ENCODE assay signal across 9 cellular contexts in the genomic region with DNA sequence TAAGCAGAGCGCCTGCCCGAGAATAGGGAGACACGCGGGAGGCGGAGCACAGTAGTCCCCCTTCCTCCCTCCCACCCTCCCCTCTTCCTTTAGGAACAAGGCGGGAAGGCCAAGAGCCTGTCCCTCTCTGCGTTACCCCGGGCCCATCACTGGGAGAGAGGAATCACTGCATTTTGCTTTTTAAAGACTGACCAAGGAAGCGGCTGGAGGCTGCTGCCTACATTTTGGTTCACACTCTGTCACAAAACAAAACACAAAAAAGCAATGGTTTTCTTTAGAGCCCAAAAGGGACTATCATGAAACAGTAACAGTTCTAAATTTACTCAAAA. TPM values are rescaled to one million over a fixed set of nuclear protein-coding genes. Genes with fewer than 3 reads are reported as not detected.
DNase-seq lines count a peak whose midpoint lies in the region; ATAC-seq and TF ChIP-seq lines count a peak whose summit lies in the region.
"Had no signal": no experiment of that assay in that cellular context is flagged by ENCODE, and none has a peak within 500 bp of the region (broad histone marks: within the 10 kb centered on the region; RNA-seq: fewer than 3 reads in every experiment).

No MANE protein-coding gene starts in this region.

- no peak for ATAC-seq in HCT116
- ATAC-seq in naive thymus-derived CD4-positive, alpha-beta T cell: no peak
- no peak for ATAC-seq in HG02798 (IDR thresholded peaks at IDR 0.05; ENCODE audit: poor library complexity, unreplicated experiment)
- no peak for ATAC-seq in GM18867 (IDR thresholded peaks at IDR 0.05; ENCODE audit: unreplicated experiment)
- no peak for ATAC-seq in HG03097 (IDR thresholded peaks at IDR 0.05; ENCODE audit: low FRiP score, unreplicated experiment)

- TF ChIP-seq CTCF in HCT116 (IDR thresholded peaks at IDR 0.05 in 2 of 3, conservative IDR thresholded peaks at IDR 0.05 in 1 of 3; ENCODE audit: borderline replicate concordance in 1 of 3, insufficient read depth in 1 of 3, low read depth in 2 of 3, low read length in 2 of 3): no peak

- H3K36me3 ChIP-seq in CD8-positive, alpha-beta memory T cell (ENCODE audit: insufficient read depth, low read length): peaks cover 3% of the 10 kb centered on the region
- peaks cover 0 to 4% of the 10 kb centered on the region in 2 experiments; a peak in 3 of 4 replicates for H3K36me3 ChIP-seq in HCT116 (ENCODE audit: control insufficient read depth in 1 of 2, insufficient read depth in 2 of 2, low read length in 2 of 2)
- peaks cover 0 to 14% (median 0%) of the 10 kb centered on the region in 3 experiments for H3K36me3 ChIP-seq in naive thymus-derived CD4-positive, alpha-beta T cell (ENCODE audit: control insufficient read depth in 2 of 3, insufficient read depth in 3 of 3, low read length in 3 of 3)

- H3K4me1 ChIP-seq in CD8-positive, alpha-beta memory T cell (ENCODE audit: insufficient read depth, low read length): no peaks in the 10 kb centered on the region
- peaks cover 0 to 5% of the 10 kb centered on the region in 2 experiments; a peak in 2 of 4 replicates for H3K4me1 ChIP-seq in HCT116 (ENCODE audit: control insufficient read depth in 1 of 2, insufficient read depth in 2 of 2, low read length in 2 of 2)
- no peaks in the 10 kb centered on the region for H3K4me1 ChIP-seq in naive thymus-derived CD4-positive, alpha-beta T cell (ENCODE audit: control insufficient read depth in 2 of 2, insufficient read depth in 2 of 2, low read length in 2 of 2)

- H3K9me3 Mint-ChIP-seq in CD8-positive, alpha-beta memory T cell: no peaks in the 10 kb centered on the region
- no peaks in the 10 kb centered on the region for H3K9me3 Mint-ChIP-seq in activated T-helper 1 cell treated with anti-CD3 and anti-CD28 coated beads, Interleukin-12 subunit alpha, Interleukin-12 subunit beta, Interleukin-2, Interleukin-4 antibody, amounts not matched to agents 30 ng/mL and 10 ng/mL and 1 ng/mL, durations not matched to agents 14 hours and 24 hours and 36 hours
- H3K9me3 Mint-ChIP-seq in naive thymus-derived CD4-positive, alpha-beta T cell: no peaks in the 10 kb centered on the region
- H3K9me3 Mint-ChIP-seq: stimulated activated naive B cell treated with anti-CD40 and anti-IgM and Interleukin-4, amounts not matched to agents 10 μg/mL and 1 μg/mL and 100 μg/mL, for 72 hours had no signal

- peak overlapping the region in 4 of 8 donors; percentile 54 to 84 (median 66) for H3K27ac Mint-ChIP-seq in CD8-positive, alpha-beta memory T cell
- H3K27ac Mint-ChIP-seq in activated T-helper 1 cell treated with anti-CD3 and anti-CD28 coated beads, Interleukin-12 subunit alpha, Interleukin-12 subunit beta, Interleukin-2, Interleukin-4 antibody, amounts not matched to agents 30 ng/mL and 10 ng/mL and 1 ng/mL, durations not matched to agents 14 hours and 24 hours and 36 hours: no peak overlapping the region
- H3K27ac Mint-ChIP-seq in naive thymus-derived CD4-positive, alpha-beta T cell: peak overlapping the region in 2 of 9 donors; percentile 38 to 62
- H3K27ac Mint-ChIP-seq: stimulated activated naive B cell treated with anti-CD40 and anti-IgM and Interleukin-4, amounts not matched to agents 10 μg/mL and 1 μg/mL and 100 μg/mL, for 72 hours had no signal

- no peaks in the 10 kb centered on the region for H3K9me2 ChIP-seq in HCT116 (ENCODE audit: insufficient read depth)

- no peak overlapping the region for H3K27ac ChIP-seq in CD8-positive, alpha-beta memory T cell (ENCODE audit: low read depth, low read length)
- H3K27ac ChIP-seq in HCT116 (ENCODE audit: low read depth, low read length): no peak overlapping the region
- peak overlapping the region; percentile 7 for H3K27ac ChIP-seq in naive thymus-derived CD4-positive, alpha-beta T cell (ENCODE audit: low read depth, low read length)

- H3K36me3 Mint-ChIP-seq in CD8-positive, alpha-beta memory T cell: peaks cover 0 to 38% (median 8%) of the 10 kb centered on the region in 3 donors
- peaks cover 21% of the 10 kb centered on the region for H3K36me3 Mint-ChIP-seq in activated T-helper 1 cell treated with anti-CD3 and anti-CD28 coated beads, Interleukin-12 subunit alpha, Interleukin-12 subunit beta, Interleukin-2, Interleukin-4 antibody, amounts not matched to agents 30 ng/mL and 10 ng/mL and 1 ng/mL, durations not matched to agents 14 hours and 24 hours and 36 hours (ENCODE audit: low read depth)
- H3K36me3 Mint-ChIP-seq in naive thymus-derived CD4-positive, alpha-beta T cell: peaks cover 0 to 31% (median 7%) of the 10 kb centered on the region in 5 donors

- H3K79me2 ChIP-seq in HCT116 (ENCODE audit: insufficient read depth, low read length): no peaks in the 10 kb centered on the region; the same call in 1 of the 2 replicates

- intact Hi-C loops in HCT116 (cut with micrococcal nuclease): loop anchor here (1.0 kb wide), 1 partner anchor 58 kb away; no protein-coding TSS in a partner anchor
- intact Hi-C loops in activated T-helper 1 cell treated with anti-CD3 and anti-CD28 coated beads, Interleukin-12 subunit alpha, Interleukin-12 subunit beta, Interleukin-2, Interleukin-4 antibody, amounts not matched to agents 30 ng/mL and 10 ng/mL and 1 ng/mL, durations not matched to agents 14 hours and 24 hours and 36 hours (cut with micrococcal nuclease): loop anchor here (1.0 to 2.0 kb wide), 4 partner anchors 20 to 58 kb away; partner anchors contain the start of gene STX2
- intact Hi-C loops in naive thymus-derived CD4-positive, alpha-beta T cell (cut with micrococcal nuclease): loop anchor here (1.0 to 5.0 kb wide), 5 partner anchors 20 to 58 kb away; partner anchors contain the start of genes STX2 (in 2 of the 2) and RAN (in 1 of the 2)

- DNase-seq in CD8-positive, alpha-beta memory T cell: no peak
- DNase-seq in HCT116 (ENCODE audit: low read depth, low spot score): no peak
- no peak for DNase-seq in activated T-helper 1 cell treated with anti-CD3 and anti-CD28 coated beads, Interleukin-12 subunit alpha, Interleukin-12 subunit beta, Interleukin-2, Interleukin-4 antibody, amounts not matched to agents 30 ng/mL and 10 ng/mL and 1 ng/mL, durations not matched to agents 14 hours and 24 hours and 36 hours (ENCODE audit: low spot score)
- DNase-seq in naive thymus-derived CD4-positive, alpha-beta T cell: no peak
- no peak for DNase-seq in activated CD4-positive, alpha-beta T cell treated with anti-CD3 and anti-CD28 coated beads, Interleukin-2, amount 50 U/mL, for 1 hour

- peak overlapping the region; percentile 34 to 89 (median 59) for H3K4me3 Mint-ChIP-seq in CD8-positive, alpha-beta memory T cell
- peak overlapping the region; percentile 22 for H3K4me3 Mint-ChIP-seq in activated T-helper 1 cell treated with anti-CD3 and anti-CD28 coated beads, Interleukin-12 subunit alpha, Interleukin-12 subunit beta, Interleukin-2, Interleukin-4 antibody, amounts not matched to agents 30 ng/mL and 10 ng/mL and 1 ng/mL, durations not matched to agents 14 hours and 24 hours and 36 hours
- peak overlapping the region in 9 of 10 donors; percentile 45 to 96 (median 64) for H3K4me3 Mint-ChIP-seq in naive thymus-derived CD4-positive, alpha-beta T cell

- RAD21 ChIA-PET in HCT116 (lab: Charles Lee; ENCODE audit: low non-redundant PET in 1 of 2, low total read pairs in 2 of 2, uncharacterized antibody in 2 of 2, unreplicated experiment in 2 of 2): no interaction called here

- CTCF ChIA-PET in CD8-positive, alpha-beta memory T cell (lab: Charles Lee): interaction anchor here (0.9 to 2.1 kb wide), 6 partner anchors 21 to 313 kb away, joined by 3 to 10 read pairs (median 4); no protein-coding TSS in a partner anchor
- CTCF ChIA-PET in HCT116 (lab: Charles Lee): interaction anchor here (0.8 kb wide), 1 partner anchor 56 kb away, joined by 4 read pairs; no protein-coding TSS in a partner anchor
- CTCF ChIA-PET in naive thymus-derived CD4-positive, alpha-beta T cell (lab: Charles Lee): interaction anchor here (0.7 to 1.0 kb wide), 2 partner anchors 9 to 27 kb away, joined by 3 read pairs; no protein-coding TSS in a partner anchor

- no TSS peak for BruUV-seq in HCT116 (replicated peaks; lab: Mats Ljungman, UMichigan)

- peaks cover 14 to 32% (median 23%) of the 10 kb centered on the region in 3 donors for H3K4me1 Mint-ChIP-seq in CD8-positive, alpha-beta memory T cell
- H3K4me1 Mint-ChIP-seq in activated T-helper 1 cell treated with anti-CD3 and anti-CD28 coated beads, Interleukin-12 subunit alpha, Interleukin-12 subunit beta, Interleukin-2, Interleukin-4 antibody, amounts not matched to agents 30 ng/mL and 10 ng/mL and 1 ng/mL, durations not matched to agents 14 hours and 24 hours and 36 hours (ENCODE audit: low read depth): peaks cover 5% of the 10 kb centered on the region
- H3K4me1 Mint-ChIP-seq in naive thymus-derived CD4-positive, alpha-beta T cell: peaks cover 7 to 25% (median 11%) of the 10 kb centered on the region in 7 donors

- POLR2A ChIA-PET in CD8-positive, alpha-beta memory T cell (lab: Charles Lee): no interaction called here
- POLR2A ChIA-PET in HCT116 (lab: Charles Lee): no interaction called here
- POLR2A ChIA-PET in naive thymus-derived CD4-positive, alpha-beta T cell (lab: Charles Lee): interaction anchor here (1.1 kb wide), 1 partner anchor 17 kb away, joined by 3 read pairs; no protein-coding TSS in a partner anchor

- H3K4me2 ChIP-seq in HCT116 (ENCODE audit: low read length): peak overlapping the region; percentile 21; the same call in 1 of the 2 replicates

- no peak for TF ChIP-seq POLR2A in HCT116 (IDR thresholded peaks at IDR 0.05; ENCODE audit: borderline replicate concordance, extremely low read depth, insufficient read depth, insufficient read length)

- no peak for TF ChIP-seq RAD21 in HCT116 (IDR thresholded peaks at IDR 0.05; ENCODE audit: low read depth)

- H2AFZ ChIP-seq in HCT116 (ENCODE audit: low read depth, low read length, poor library complexity, severe bottlenecking): no peak overlapping the region

- H3K27me3 ChIP-seq in CD8-positive, alpha-beta memory T cell (ENCODE audit: insufficient read depth, low read length, poor library complexity, severe bottlenecking): no peaks in the 10 kb centered on the region
- H3K27me3 ChIP-seq in HCT116 (ENCODE audit: insufficient read depth, low read length): no peaks in the 10 kb centered on the region
- no peaks in the 10 kb centered on the region for H3K27me3 ChIP-seq in naive thymus-derived CD4-positive, alpha-beta T cell (ENCODE audit: control insufficient read depth in 2 of 2, insufficient read depth in 2 of 2, low read length in 2 of 2)

- no peak overlapping the region for H3K9ac ChIP-seq in HCT116 (ENCODE audit: low read length)

- H3K27me3 Mint-ChIP-seq in CD8-positive, alpha-beta memory T cell: peaks cover 0 to 3% of the 10 kb centered on the region in 2 donors
- no peaks in the 10 kb centered on the region for H3K27me3 Mint-ChIP-seq in activated T-helper 1 cell treated with anti-CD3 and anti-CD28 coated beads, Interleukin-12 subunit alpha, Interleukin-12 subunit beta, Interleukin-2, Interleukin-4 antibody, amounts not matched to agents 30 ng/mL and 10 ng/mL and 1 ng/mL, durations not matched to agents 14 hours and 24 hours and 36 hours (ENCODE audit: insufficient read depth)
- H3K27me3 Mint-ChIP-seq in naive thymus-derived CD4-positive, alpha-beta T cell: no peaks in the 10 kb centered on the region
- H3K27me3 Mint-ChIP-seq: stimulated activated naive B cell treated with anti-CD40 and anti-IgM and Interleukin-4, amounts not matched to agents 10 μg/mL and 1 μg/mL and 100 μg/mL, for 72 hours had no signal

- no peaks in the 10 kb centered on the region for H3K9me3 ChIP-seq in CD8-positive, alpha-beta memory T cell (ENCODE audit: low read length)
- H3K9me3 ChIP-seq in HCT116 (ENCODE audit: control insufficient read depth in 1 of 2, insufficient read depth in 1 of 2, low read depth in 1 of 2, low read length in 2 of 2): no peaks in the 10 kb centered on the region
- no peaks in the 10 kb centered on the region for H3K9me3 ChIP-seq in naive thymus-derived CD4-positive, alpha-beta T cell (ENCODE audit: control insufficient read depth in 2 of 3, low read length in 3 of 3)

- H3K4me3 ChIP-seq in CD8-positive, alpha-beta memory T cell (ENCODE audit: low read length): no peak overlapping the region
- H3K4me3 ChIP-seq in HCT116 (replicated peaks in 1 of 2; ENCODE audit: low read depth in 1 of 2, low read length in 2 of 2): no peak overlapping the region
- no peak overlapping the region for H3K4me3 ChIP-seq in naive thymus-derived CD4-positive, alpha-beta T cell (ENCODE audit: low read length)

- no peaks in the 10 kb centered on the region for H4K20me1 ChIP-seq in HCT116 (ENCODE audit: insufficient read depth)

RNA-seq across cellular contexts. Expression of gene STX2, which starts 19.8 kb away (rescaled TPM):
- total RNA-seq in CD8-positive, alpha-beta memory T cell: 10 to 100 TPM; 22.1 to 23.0 TPM
- 10.7 TPM for polyA plus RNA-seq in CD8-positive, alpha-beta memory T cell
- total RNA-seq in HCT116 (2021; ENCODE audit: unreplicated experiment): 19.2 TPM
- polyA plus RNA-seq in HCT116 (2012): 8.7 and 11.7 TPM in 2 replicates
- total RNA-seq in activated T-helper 1 cell treated with anti-CD3 and anti-CD28 coated beads, Interleukin-12 subunit alpha, Interleukin-12 subunit beta, Interleukin-2, Interleukin-4 antibody, amounts not matched to agents 30 ng/mL and 10 ng/mL and 1 ng/mL, durations not matched to agents 14 hours and 24 hours and 36 hours: 15.9 and 17.9 TPM in 2 replicates
- total RNA-seq in naive thymus-derived CD4-positive, alpha-beta T cell: 10 to 100 TPM; 15.3 to 30.3 (median 21.5) TPM
- 1 to 10 TPM; 7.6 to 8.0 TPM for polyA plus RNA-seq in naive thymus-derived CD4-positive, alpha-beta T cell

RNA-seq across cellular contexts. Expression of gene RAN, which starts 52.7 kb away (rescaled TPM):
- 1,000 to 10,000 TPM; 2,623 to 2,680 TPM for total RNA-seq in CD8-positive, alpha-beta memory T cell
- 536 TPM for polyA plus RNA-seq in CD8-positive, alpha-beta memory T cell
- total RNA-seq in HCT116 (2021; ENCODE audit: unreplicated experiment): 1,420 TPM
- 1,293 and 1,596 TPM in 2 replicates for polyA plus RNA-seq in HCT116 (2012)
- total RNA-seq in activated T-helper 1 cell treated with anti-CD3 and anti-CD28 coated beads, Interleukin-12 subunit alpha, Interleukin-12 subunit beta, Interleukin-2, Interleukin-4 antibody, amounts not matched to agents 30 ng/mL and 10 ng/mL and 1 ng/mL, durations not matched to agents 14 hours and 24 hours and 36 hours: 1,823 and 1,852 TPM in 2 replicates
- total RNA-seq in naive thymus-derived CD4-positive, alpha-beta T cell: 100 to 1,000 TPM; 255 to 925 (median 269) TPM
- polyA plus RNA-seq in naive thymus-derived CD4-positive, alpha-beta T cell: 100 to 1,000 TPM; 527 to 617 TPM
